ENCODE assay signal across 1 cellular context in the genomic region with DNA sequence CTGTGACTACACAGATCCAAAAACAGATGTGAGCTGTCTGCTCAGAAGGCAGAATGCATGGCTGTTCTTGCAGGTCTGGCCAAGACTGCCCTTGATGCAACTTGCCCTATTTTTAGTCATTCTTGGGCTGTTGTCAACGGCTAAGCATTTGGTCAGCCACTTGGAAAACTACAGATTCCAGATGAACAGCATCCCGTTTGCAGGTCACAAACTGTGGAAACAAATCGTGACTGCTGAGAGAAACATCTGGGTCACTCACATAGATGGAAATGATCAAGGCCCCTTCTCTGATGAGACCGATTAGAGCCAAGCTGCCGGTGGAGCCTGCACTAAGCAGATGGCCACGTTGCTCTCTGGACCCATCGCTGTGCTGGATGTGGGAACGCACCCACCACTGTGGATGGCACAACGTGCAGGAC.
TF ChIP-seq lines count a peak whose summit lies in the region.

No MANE protein-coding gene starts in this region.

TF ChIP-seq in SK-N-SH, 30 proteins besides CTCF, POLR2A, EP300 and RAD21:
- no peak for TF ChIP-seq NFIC (IDR thresholded peaks at IDR 0.05; ENCODE audit: borderline replicate concordance)
- TF ChIP-seq TCF12 (IDR thresholded peaks at IDR 0.05) = no peak
- TF ChIP-seq TAF1 (IDR thresholded peaks at IDR 0.05; ENCODE audit: borderline replicate concordance, low read depth, low read length) = no peak
- TF ChIP-seq YY1 (IDR thresholded peaks at IDR 0.05; ENCODE audit: low read depth) = no peak
- TF ChIP-seq TEAD4 (IDR thresholded peaks at IDR 0.05; ENCODE audit: borderline replicate concordance, insufficient read depth) = no peak
- no peak for TF ChIP-seq GATA2 (CRISPR knock-in tag; IDR thresholded peaks at IDR 0.05)
- TF ChIP-seq EZH2phosphoT487 (IDR thresholded peaks at IDR 0.05; ENCODE audit: borderline replicate concordance, low read depth) = no peak
- TF ChIP-seq, protein P1, sequence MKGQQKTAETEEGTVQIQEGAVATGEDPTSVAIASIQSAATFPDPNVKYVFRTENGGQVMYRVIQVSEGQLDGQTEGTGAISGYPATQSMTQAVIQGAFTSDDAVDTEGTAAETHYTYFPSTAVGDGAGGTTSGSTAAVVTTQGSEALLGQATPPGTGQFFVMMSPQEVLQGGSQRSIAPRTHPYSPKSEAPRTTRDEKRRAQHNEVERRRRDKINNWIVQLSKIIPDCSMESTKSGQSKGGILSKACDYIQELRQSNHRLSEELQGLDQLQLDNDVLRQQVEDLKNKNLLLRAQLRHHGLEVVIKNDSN (IDR thresholded peaks at IDR 0.05; ENCODE audit: borderline replicate concordance, low read depth) = no peak
- TF ChIP-seq CHD2 (IDR thresholded peaks at IDR 0.05; ENCODE audit: low read length, partially characterized antibody) = no peak
- no peak for TF ChIP-seq MXI1 (IDR thresholded peaks at IDR 0.05; ENCODE audit: low read depth, low read length)
- no peak for TF ChIP-seq POLR2AphosphoS5 (IDR thresholded peaks at IDR 0.05; ENCODE audit: low read depth, low read length)
- no peak for TF ChIP-seq SMC3 (IDR thresholded peaks at IDR 0.05; ENCODE audit: low read depth, low read length)
- TF ChIP-seq, protein P2, sequence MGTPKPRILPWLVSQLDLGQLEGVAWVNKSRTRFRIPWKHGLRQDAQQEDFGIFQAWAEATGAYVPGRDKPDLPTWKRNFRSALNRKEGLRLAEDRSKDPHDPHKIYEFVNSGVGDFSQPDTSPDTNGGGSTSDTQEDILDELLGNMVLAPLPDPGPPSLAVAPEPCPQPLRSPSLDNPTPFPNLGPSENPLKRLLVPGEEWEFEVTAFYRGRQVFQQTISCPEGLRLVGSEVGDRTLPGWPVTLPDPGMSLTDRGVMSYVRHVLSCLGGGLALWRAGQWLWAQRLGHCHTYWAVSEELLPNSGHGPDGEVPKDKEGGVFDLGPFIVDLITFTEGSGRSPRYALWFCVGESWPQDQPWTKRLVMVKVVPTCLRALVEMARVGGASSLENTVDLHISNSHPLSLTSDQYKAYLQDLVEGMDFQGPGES (IDR thresholded peaks at IDR 0.05; ENCODE audit: low read depth, low read length) = no peak
- TF ChIP-seq JUND (IDR thresholded peaks at IDR 0.05) = no peak
- TF ChIP-seq, protein P3, sequence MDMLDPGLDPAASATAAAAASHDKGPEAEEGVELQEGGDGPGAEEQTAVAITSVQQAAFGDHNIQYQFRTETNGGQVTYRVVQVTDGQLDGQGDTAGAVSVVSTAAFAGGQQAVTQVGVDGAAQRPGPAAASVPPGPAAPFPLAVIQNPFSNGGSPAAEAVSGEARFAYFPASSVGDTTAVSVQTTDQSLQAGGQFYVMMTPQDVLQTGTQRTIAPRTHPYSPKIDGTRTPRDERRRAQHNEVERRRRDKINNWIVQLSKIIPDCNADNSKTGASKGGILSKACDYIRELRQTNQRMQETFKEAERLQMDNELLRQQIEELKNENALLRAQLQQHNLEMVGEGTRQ (IDR thresholded peaks at IDR 0.05; ENCODE audit: borderline replicate concordance, low read depth, low read length) = no peak
- TF ChIP-seq, protein P4, sequence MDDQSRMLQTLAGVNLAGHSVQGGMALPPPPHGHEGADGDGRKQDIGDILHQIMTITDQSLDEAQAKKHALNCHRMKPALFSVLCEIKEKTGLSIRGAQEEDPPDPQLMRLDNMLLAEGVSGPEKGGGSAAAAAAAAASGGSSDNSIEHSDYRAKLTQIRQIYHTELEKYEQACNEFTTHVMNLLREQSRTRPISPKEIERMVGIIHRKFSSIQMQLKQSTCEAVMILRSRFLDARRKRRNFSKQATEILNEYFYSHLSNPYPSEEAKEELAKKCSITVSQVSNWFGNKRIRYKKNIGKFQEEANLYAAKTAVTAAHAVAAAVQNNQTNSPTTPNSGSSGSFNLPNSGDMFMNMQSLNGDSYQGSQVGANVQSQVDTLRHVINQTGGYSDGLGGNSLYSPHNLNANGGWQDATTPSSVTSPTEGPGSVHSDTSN (IDR thresholded peaks at IDR 0.05) = no peak
